ENCODE assay signal across 8 cellular contexts in genomic region chr21:30072496-30072895, GRCh38.
DNase-seq lines count a peak whose midpoint lies in the region; ATAC-seq, FAIRE-seq and TF ChIP-seq lines count a peak whose summit lies in the region.

No MANE protein-coding gene starts in this region.

- peak; percentile 63; the same call in 2 of the 3 replicates for TF ChIP-seq CTCF in H9 (conservative IDR thresholded peaks at IDR 0.05)
- TF ChIP-seq CTCF in chondrocyte (IDR thresholded peaks at IDR 0.05): peak; percentile 78
- TF ChIP-seq CTCF in neural crest cell (conservative IDR thresholded peaks at IDR 0.05): peak; percentile 53

- H2AFZ ChIP-seq in H9 (ENCODE audit: low read length): no peak overlapping the region

- H3K4me2 ChIP-seq in H9 (ENCODE audit: insufficient read depth, insufficient read length, low read length): no peak overlapping the region

- no peak overlapping the region for H2BK120ac ChIP-seq in H9 (ENCODE audit: low read depth, low read length, poor library complexity, severe bottlenecking)

- H3K4ac ChIP-seq in H9 (ENCODE audit: low read depth, low read length): no peak overlapping the region

- H3K4me1 Mint-ChIP-seq in H9 (peaks cover 15 to 17% of the 10 kb centered on the region in 2 experiments), chondrocyte (ENCODE audit: low read depth) (no peaks in the 10 kb centered on the region), neural crest cell (no peaks in the 10 kb centered on the region)

- H3K27me3 ChIP-seq in H9 (ENCODE audit: insufficient read depth, low read length): no peaks in the 10 kb centered on the region

- no peaks in the 10 kb centered on the region for H3K79me1 ChIP-seq in H9 (ENCODE audit: insufficient read depth, low read depth, low read length, poor library complexity, severe bottlenecking)

- H3K27ac Mint-ChIP-seq in H9 (peak overlapping the region in 1 of 3 experiments; percentile 52; a peak in 3 of 7 replicates), chondrocyte (ENCODE audit: unreplicated experiment) (no peak overlapping the region), neural crest cell (ENCODE audit: unreplicated experiment) (no peak overlapping the region)

- no peak overlapping the region for H2BK20ac ChIP-seq in H9 (ENCODE audit: low read depth, low read length, poor library complexity, severe bottlenecking)

- no peak overlapping the region for H2AK5ac ChIP-seq in H9 (ENCODE audit: insufficient read length, low read length)

- no peak overlapping the region for H3K18ac ChIP-seq in H9 (ENCODE audit: insufficient read length, low read depth, low read length)

- peaks cover 8 to 25% (median 13%) of the 10 kb centered on the region in 3 experiments for H3K36me3 Mint-ChIP-seq in H9 (ENCODE audit: insufficient read depth in 1 of 3, low read depth in 3 of 3)
- H3K36me3 Mint-ChIP-seq in chondrocyte (ENCODE audit: low read depth): no peaks in the 10 kb centered on the region
- peaks cover 4% of the 10 kb centered on the region for H3K36me3 Mint-ChIP-seq in neural crest cell (ENCODE audit: low read depth)

- no peak overlapping the region; a peak in 1 of 5 replicates for H3K4me3 Mint-ChIP-seq in H9
- H3K4me3 Mint-ChIP-seq in chondrocyte (ENCODE audit: unreplicated experiment): no peak overlapping the region
- H3K4me3 Mint-ChIP-seq in neural crest cell: no peak overlapping the region

- H3K14ac ChIP-seq in H9 (ENCODE audit: insufficient read depth, low read length): no peak overlapping the region

- H3K9ac ChIP-seq in H9 (ENCODE audit: extremely low read depth, insufficient read length, low read length): no peak overlapping the region

- peaks cover 5% of the 10 kb centered on the region; the same call in 1 of the 2 replicates for H3K4me1 ChIP-seq in H9 (ENCODE audit: insufficient read depth, low read length)

- H3T11ph ChIP-seq in H9 (ENCODE audit: low read length): no peak overlapping the region

- no peak overlapping the region for H3K27ac ChIP-seq in H9 (ENCODE audit: insufficient read length, low read depth, low read length)

- H4K91ac ChIP-seq in H9 (ENCODE audit: insufficient read length, low read depth, low read length): no peak overlapping the region

- peak; percentile 78 for DNase-seq in H9
- DNase-seq in NCI-H460 (ENCODE audit: extremely low read depth, low read depth): peak; percentile 32
- no peak for DNase-seq in chondrocyte (ENCODE audit: low spot score)
- peak; percentile 2 for DNase-seq in neural crest cell (ENCODE audit: low read depth, low spot score)
- no peak for DNase-seq in HuH-7 (ENCODE audit: low spot score)
- DNase-seq in RCC 7860 (ENCODE audit: low spot score): no peak

- peaks cover 10% of the 10 kb centered on the region for H3K9me3 ChIP-seq in H9 (ENCODE audit: control insufficient read depth, low read depth, low read length)

- no peaks in the 10 kb centered on the region for H4K20me1 ChIP-seq in H9 (ENCODE audit: control insufficient read depth, insufficient read depth, insufficient read length)

- no peak overlapping the region for H3K56ac ChIP-seq in H9 (ENCODE audit: insufficient read length, low read depth, low read length)

- H3K79me2 ChIP-seq in H9 (ENCODE audit: insufficient read depth, low read length): no peaks in the 10 kb centered on the region

- FAIRE-seq in RCC 7860 (lab: Jason Lieb, UNC): no peak

- H3K27me3 Mint-ChIP-seq in H9 (ENCODE audit: low read depth): no peaks in the 10 kb centered on the region
- peaks cover 6% of the 10 kb centered on the region for H3K27me3 Mint-ChIP-seq in chondrocyte (ENCODE audit: low read depth)
- no peaks in the 10 kb centered on the region for H3K27me3 Mint-ChIP-seq in neural crest cell (ENCODE audit: low read depth)

- peaks cover 24 to 26% of the 10 kb centered on the region in 2 experiments for H3K9me3 Mint-ChIP-seq in H9
- peaks cover 7% of the 10 kb centered on the region for H3K9me3 Mint-ChIP-seq in chondrocyte (ENCODE audit: low read depth)
- H3K9me3 Mint-ChIP-seq in neural crest cell: peaks cover 9% of the 10 kb centered on the region

- H2BK15ac ChIP-seq in H9 (ENCODE audit: low read depth, low read length): no peak overlapping the region

- H4K5ac ChIP-seq in H9 (ENCODE audit: insufficient read length, low read depth, low read length): no peak overlapping the region

- H3K23me2 ChIP-seq in H9 (ENCODE audit: insufficient read length, low read depth, low read length, poor library complexity, severe bottlenecking): no peaks in the 10 kb centered on the region

- no peak for ATAC-seq in HG03354 (IDR thresholded peaks at IDR 0.05; ENCODE audit: poor library complexity, severe bottlenecking, unreplicated experiment)
- no peak for ATAC-seq in GM19452 (IDR thresholded peaks at IDR 0.05; ENCODE audit: unreplicated experiment)

- H2BK12ac ChIP-seq in H9 (ENCODE audit: insufficient read length, low read depth, low read length): no peak overlapping the region

- no peak overlapping the region for H3K23ac ChIP-seq in H9 (ENCODE audit: insufficient read length, low read depth, low read length)

- H2BK5ac ChIP-seq in H9 (ENCODE audit: insufficient read length, low read length): no peak overlapping the region

- no peak overlapping the region for H4K8ac ChIP-seq in H9 (replicated peaks; ENCODE audit: insufficient read length, low read depth, low read length)

- no CpG with 5 or more reads among the region's 4 CpGs for WGBS in H9 (ENCODE audit: extremely low coverage, insufficient read length, low lambda C conversion rate)

Comparison
In these comparisons a context has a peak if more than half of its experiments do, and no peak if none do; other contexts are left out.
1. DNase-seq: peak in H9 (single experiment), NCI-H460 (single experiment) and neural crest cell (single experiment); none in chondrocyte (single experiment), HuH-7 (single experiment) and RCC 7860 (single experiment).
2. Peak in every context shown above with its lines, with median percentiles within 50 percentile points of each other: CTCF ChIP-seq.